In the genomic region with DNA sequence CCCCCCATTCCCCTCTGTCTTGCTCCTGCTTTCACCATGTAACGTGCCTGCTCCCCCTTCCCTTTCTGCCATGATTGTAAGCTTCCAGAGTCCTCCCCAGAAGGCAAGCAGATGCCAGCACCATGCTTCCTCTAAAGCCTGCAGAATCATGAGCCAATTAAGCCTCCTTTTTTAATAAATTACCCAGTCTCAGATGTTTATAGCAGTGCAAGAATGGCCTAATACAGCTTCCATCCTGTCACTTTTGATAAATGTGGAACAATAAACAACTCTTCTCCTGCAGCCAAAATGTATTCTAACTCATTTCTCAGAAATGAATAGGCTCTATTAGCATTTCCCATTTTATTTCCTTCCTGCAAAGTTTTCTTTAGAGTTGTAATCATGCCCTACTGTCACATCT, we compare ENCODE assay signal across 23 cellular contexts.
"Had no signal": no experiment of that assay in that cellular context is flagged by ENCODE, and none has a peak within 500 bp of the region (broad histone marks: within the 10 kb centered on the region; RNA-seq: fewer than 3 reads in every experiment).

No MANE protein-coding gene starts in this region.

- H3K4me3 Mint-ChIP-seq: activated naive CD4-positive, alpha-beta T cell treated with anti-CD3 and anti-CD28 coated beads, Interleukin-2, amount 10 ng/mL, durations not matched to agents 7 days and 5 days; endodermal cell; natural killer cell treated with Interleukin-12 subunit alpha and Interleukin-12 subunit beta and Interleukin-15 and Interleukin-18, amount 100 ng/mL, for 72 hours; T-helper 1 cell treated with Interleukin-12 subunit alpha and Interleukin-12 subunit beta and Interleukin-4 antibody, amounts not matched to agents 30 μg/mL and 1 μg/mL, for 36 hours had no signal

- H3K4me1 Mint-ChIP-seq: activated naive CD4-positive, alpha-beta T cell treated with anti-CD3 and anti-CD28 coated beads, Interleukin-2, amount 10 ng/mL, durations not matched to agents 7 days and 5 days had no signal

- H3K36me3 Mint-ChIP-seq: activated naive CD4-positive, alpha-beta T cell treated with anti-CD3 and anti-CD28 coated beads, Interleukin-2, amount 10 ng/mL, durations not matched to agents 7 days and 5 days had no signal

- H3K27ac ChIP-seq: cardiac muscle cell, epithelial cell of prostate, gastrocnemius medialis, neutrophil, SJSA1, spleen, tibial artery had no signal

- DNase-seq: activated CD4-positive, alpha-beta memory T cell treated with anti-CD3 and anti-CD28 coated beads for 36 hours; activated CD4-positive, CD25-positive, alpha-beta regulatory T cell treated with anti-CD3 and anti-CD28 coated beads, Interleukin-2, amount 50 U/mL, for 72 hours; activated naive CD4-positive, alpha-beta T cell treated with anti-CD3 and anti-CD28 coated beads, Interleukin-2, amount 10 ng/mL, durations not matched to agents 7 days and 5 days; amniotic stem cell; endodermal cell; gastrocnemius medialis; head of caudate nucleus; kidney; posterior cingulate gyrus; retina; spleen; stimulated activated CD4-positive, alpha-beta T cell treated with anti-CD3 and anti-CD28 coated beads, Interleukin-4, amount 100 ng/mL, for 4 hours; stimulated activated naive CD4-positive, alpha-beta T cell; substantia nigra; tibial artery had no signal

- H3K27ac Mint-ChIP-seq: activated naive CD4-positive, alpha-beta T cell treated with anti-CD3 and anti-CD28 coated beads, Interleukin-2, amount 10 ng/mL, durations not matched to agents 7 days and 5 days; endodermal cell; natural killer cell treated with Interleukin-12 subunit alpha and Interleukin-12 subunit beta and Interleukin-15 and Interleukin-18, amount 100 ng/mL, for 72 hours had no signal

- H3K36me3 ChIP-seq: cardiac muscle cell, gastrocnemius medialis, neutrophil, SJSA1, spleen, tibial artery had no signal

- FAIRE-seq: kidney had no signal

- H3K27me3 ChIP-seq: cardiac muscle cell, gastrocnemius medialis, SJSA1 had no signal

- H3K4me3 ChIP-seq: cardiac muscle cell, gastrocnemius medialis, lung, SJSA1, spleen, tibial artery had no signal

- H3K9me3 ChIP-seq: gastrocnemius medialis, neutrophil, SJSA1 had no signal

- H3K4me1 ChIP-seq: gastrocnemius medialis, spleen had no signal

- ATAC-seq: gastrocnemius medialis; left lobe of liver; natural killer cell treated with Interleukin-12 subunit alpha and Interleukin-12 subunit beta and Interleukin-15 and Interleukin-18, amount 100 ng/mL, for 72 hours had no signal
